8 cellular contexts compared by ENCODE assay signal in genomic region chr17:78735832-78736525, GRCh38. TPM values are rescaled to one million over a fixed set of nuclear protein-coding genes. Genes with fewer than 3 reads are reported as not detected.
DNase-seq lines count a peak whose midpoint lies in the region; ATAC-seq and TF ChIP-seq lines count a peak whose summit lies in the region.

No MANE protein-coding gene starts in this region.

- no peak for TF ChIP-seq CTCF in lower leg skin (IDR thresholded peaks at IDR 0.05)
- no peak for TF ChIP-seq CTCF in upper lobe of right lung (IDR thresholded peaks at IDR 0.05)

- intact Hi-C loops in lower leg skin (cut with DNase I; ENCODE audit: low total_unique reads) = no loop called here
- intact Hi-C loops in upper lobe of right lung (cut with DNase I) = no loop called here

- H3K27ac ChIP-seq in upper lobe of right lung = peak overlapping the region; percentile 89

- DNase-seq in DMS153 treated with DMSO at 0.1 percent for 48 hours (lab: John Stamatoyannopoulos, UW; ENCODE audit: unreplicated experiment) (peak; percentile 19), lower leg skin (ENCODE audit: low spot score in 2 of 2) (peak in 1 of 2 donors; percentile 31), upper lobe of right lung (no peak), DMS79 (lab: John Stamatoyannopoulos, UW) (no peak), GM19238 (ENCODE audit: insufficient read length, low spot score) (no peak)
- no peak for DNase-seq in activated naive CD4-positive, alpha-beta T cell treated with anti-CD3 and anti-CD28 coated beads, Interleukin-2, amount 50 U/mL, for 72 hours (ENCODE audit: low spot score in 2 of 2)

- H3K9me3 Mint-ChIP-seq in activated naive CD4-positive, alpha-beta T cell treated with anti-CD3 and anti-CD28 coated beads, Interleukin-2, amount 50 U/mL, for 72 hours = no peaks in the 10 kb centered on the region

- H3K4me3 ChIP-seq in lower leg skin (ENCODE audit: low read depth, poor library complexity, severe bottlenecking) (peak overlapping the region; percentile 37), upper lobe of right lung (peak overlapping the region; percentile 67)

- H3K27me3 ChIP-seq in upper lobe of right lung = no peaks in the 10 kb centered on the region

- peak overlapping the region; percentile 85 to 91 for H3K27ac Mint-ChIP-seq in activated naive CD4-positive, alpha-beta T cell treated with anti-CD3 and anti-CD28 coated beads, Interleukin-2, amount 50 U/mL, for 72 hours

- peaks cover 50% of the 10 kb centered on the region for H3K4me1 ChIP-seq in upper lobe of right lung

- WGBS in lower leg skin, 2 donors = 15 to 26% methylated on average over 6 of the region's 6 CpGs

- H3K36me3 ChIP-seq in upper lobe of right lung = no peaks in the 10 kb centered on the region

- ATAC-seq in HG03432 (IDR thresholded peaks at IDR 0.05; ENCODE audit: unreplicated experiment) = peak; percentile 2
- ATAC-seq in activated naive CD4-positive, alpha-beta T cell treated with anti-CD3 and anti-CD28 coated beads, Interleukin-2, amount 50 U/mL, for 72 hours = peak in 1 of 2 donors; percentile 64
- ATAC-seq in upper lobe of right lung = peak; percentile 71
- no peak for ATAC-seq in HG02870 (IDR thresholded peaks at IDR 0.05; ENCODE audit: unreplicated experiment)

- TF ChIP-seq POLR2A in lower leg skin (IDR thresholded peaks at IDR 0.05) = no peak

- no peaks in the 10 kb centered on the region for H3K9me3 ChIP-seq in upper lobe of right lung

- H3K36me3 Mint-ChIP-seq in activated naive CD4-positive, alpha-beta T cell treated with anti-CD3 and anti-CD28 coated beads, Interleukin-2, amount 50 U/mL, for 72 hours = peaks cover 0 to 28% of the 10 kb centered on the region in 2 donors

RNA-seq across cellular contexts. Expression of gene CYTH1, which starts 46.1 kb away (rescaled TPM):
- total RNA-seq in activated naive CD4-positive, alpha-beta T cell treated with anti-CD3 and anti-CD28 coated beads, Interleukin-2, amount 50 U/mL, for 72 hours = 100 to 1,000 TPM in 1 of 2 donors, 10 to 100 TPM in 1; 82.6 to 148 TPM
- total RNA-seq in lower leg skin (10 to 100 TPM; 53.7 to 79.4 (median 63.9) TPM), upper lobe of right lung (103 TPM)
